22 cellular contexts compared by ENCODE assay signal in genomic region chr1:177944673-177945014, GRCh38. TPM values are rescaled to one million over a fixed set of nuclear protein-coding genes. Genes with fewer than 3 reads are reported as not detected.
DNase-seq lines count a peak whose midpoint lies in the region; ATAC-seq and TF ChIP-seq lines count a peak whose summit lies in the region.
"Had no signal": no experiment of that assay in that cellular context is flagged by ENCODE, and none has a peak within 500 bp of the region (broad histone marks: within the 10 kb centered on the region; RNA-seq: fewer than 3 reads in every experiment).

No MANE protein-coding gene starts in this region.

- H3K27ac Mint-ChIP-seq in GM23338 (no peak overlapping the region), neural progenitor cell (no peak overlapping the region), HFFc6 (no peak overlapping the region)
- H3K27ac Mint-ChIP-seq: CD4-positive, CD25-positive, alpha-beta regulatory T cell had no signal

- H3K4me3 ChIP-seq in GM23338, result no peak overlapping the region
- H3K4me3 ChIP-seq in fibroblast of pulmonary artery (replicated peaks; ENCODE audit: low read depth, low read length), result no peak overlapping the region
- H3K4me3 ChIP-seq in neural progenitor cell, result no peak overlapping the region
- no peak overlapping the region for H3K4me3 ChIP-seq in uterus
- H3K4me3 ChIP-seq: BLaER1, SK-N-MC had no signal

- peaks cover 18% of the 10 kb centered on the region for H3K4me1 Mint-ChIP-seq in GM23338
- peaks cover 29% of the 10 kb centered on the region for H3K4me1 Mint-ChIP-seq in neural progenitor cell
- peaks cover 23% of the 10 kb centered on the region for H3K4me1 Mint-ChIP-seq in HFFc6 (ENCODE audit: low read depth)
- H3K4me1 Mint-ChIP-seq: CD4-positive, CD25-positive, alpha-beta regulatory T cell had no signal

- H3K36me3 Mint-ChIP-seq in GM23338 (ENCODE audit: low read depth) (no peaks in the 10 kb centered on the region), neural progenitor cell (no peaks in the 10 kb centered on the region), HFFc6 (ENCODE audit: low read depth) (no peaks in the 10 kb centered on the region)
- H3K36me3 Mint-ChIP-seq: CD4-positive, CD25-positive, alpha-beta regulatory T cell had no signal

- H3K36me3 ChIP-seq in GM23338 (ENCODE audit: insufficient read depth), result no peaks in the 10 kb centered on the region
- H3K36me3 ChIP-seq in neural progenitor cell, result no peaks in the 10 kb centered on the region
- H3K36me3 ChIP-seq in uterus, result no peaks in the 10 kb centered on the region
- H3K36me3 ChIP-seq: BLaER1 had no signal

- peaks cover 5% of the 10 kb centered on the region; the same call in 1 of the 2 replicates for H3K4me1 ChIP-seq in GM23338 (ENCODE audit: insufficient read depth)
- peaks cover 12% of the 10 kb centered on the region for H3K4me1 ChIP-seq in neural progenitor cell
- peaks cover 0 to 3% of the 10 kb centered on the region in 2 donors for H3K4me1 ChIP-seq in uterus
- H3K4me1 ChIP-seq: BLaER1 had no signal

- H3K9me3 Mint-ChIP-seq in GM23338, result no peaks in the 10 kb centered on the region
- H3K9me3 Mint-ChIP-seq in neural progenitor cell, result no peaks in the 10 kb centered on the region
- H3K9me3 Mint-ChIP-seq in HFFc6, result no peaks in the 10 kb centered on the region

- no peaks in the 10 kb centered on the region for H3K27me3 ChIP-seq in GM23338 (ENCODE audit: insufficient read depth)
- H3K27me3 ChIP-seq in neural progenitor cell, result no peaks in the 10 kb centered on the region
- H3K27me3 ChIP-seq in uterus, result no peaks in the 10 kb centered on the region
- H3K27me3 ChIP-seq: BLaER1 had no signal

- no peak overlapping the region for H3K9ac ChIP-seq in neural progenitor cell
- H3K9ac ChIP-seq: BLaER1 had no signal

- H2AFZ ChIP-seq in GM23338 (peak overlapping the region; percentile 74; the same call in 1 of the 2 replicates), neural progenitor cell (replicated peaks) (no peak overlapping the region)

- no peaks in the 10 kb centered on the region for H3K79me2 ChIP-seq in GM23338 (replicated peaks; ENCODE audit: insufficient read depth)
- no peaks in the 10 kb centered on the region for H3K79me2 ChIP-seq in neural progenitor cell (ENCODE audit: low read depth)

- TF ChIP-seq CTCF in GM23338 (conservative IDR thresholded peaks at IDR 0.05; ENCODE audit: low read depth in 2 of 2) (no peak), fibroblast of pulmonary artery (IDR thresholded peaks at IDR 0.05; ENCODE audit: low read length, missing control alignments) (no peak), neural progenitor cell (IDR thresholded peaks at IDR 0.05) (no peak), uterus (IDR thresholded peaks at IDR 0.05) (no peak), HFFc6 (IDR thresholded peaks at IDR 0.05) (no peak)

- no peak for DNase-seq in GM23338 (ENCODE audit: low spot score)
- DNase-seq in fibroblast of pulmonary artery (ENCODE audit: low read depth), result peak; percentile 60
- no peak for DNase-seq in neural progenitor cell (ENCODE audit: low spot score)
- DNase-seq in uterus, result peak; percentile 80
- no peak for DNase-seq in activated CD4-positive, alpha-beta T cell treated with anti-CD3 and anti-CD28 coated beads for 1 hour
- DNase-seq in stimulated activated naive CD4-positive, alpha-beta T cell (lab: John Stamatoyannopoulos, UW), result no peak
- DNase-seq in HFFc6, result no peak
- DNase-seq: CD4-positive, CD25-positive, alpha-beta regulatory T cell; DMS153; DND-41; Karpas-422; NCI-H1092 treated with DMSO at 0.1 percent for 48 hours; NCI-H1436; NCI-H187; NCI-H2081 treated with DMSO at 0.1 percent for 48 hours; NCI-H524; NCI-H774; SIG-M5 had no signal

- H3K4me3 Mint-ChIP-seq in GM23338 (no peak overlapping the region), neural progenitor cell (no peak overlapping the region), HFFc6 (no peak overlapping the region)
- H3K4me3 Mint-ChIP-seq: CD4-positive, CD25-positive, alpha-beta regulatory T cell had no signal

- 0 out of 2 replicates have a peak, but pooled peaks cover 3% of the 10 kb centered on the region for H3F3A ChIP-seq in GM23338 (replicated peaks; ENCODE audit: low read depth)
- H3F3A ChIP-seq in neural progenitor cell (ENCODE audit: low read depth), result no peaks in the 10 kb centered on the region

- no peak overlapping the region for H3K27ac ChIP-seq in GM23338 (ENCODE audit: low read depth)
- no peak overlapping the region for H3K27ac ChIP-seq in neural progenitor cell
- H3K27ac ChIP-seq in uterus, result peak overlapping the region; percentile 71 to 74
- H3K27ac ChIP-seq: BLaER1, HL-60, SK-N-MC had no signal

- H3K4me2 ChIP-seq in GM23338, result no peak overlapping the region
- H3K4me2 ChIP-seq in neural progenitor cell, result peak overlapping the region; percentile 8
- H3K4me2 ChIP-seq: BLaER1 had no signal

- H3K27me3 Mint-ChIP-seq in GM23338 (ENCODE audit: insufficient read depth, low read depth, poor library complexity) (peaks cover 4% of the 10 kb centered on the region), neural progenitor cell (ENCODE audit: insufficient read depth, low read depth) (peaks cover 2% of the 10 kb centered on the region), HFFc6 (ENCODE audit: insufficient read depth) (peaks cover 3% of the 10 kb centered on the region)
- H3K27me3 Mint-ChIP-seq: CD4-positive, CD25-positive, alpha-beta regulatory T cell had no signal

- H3K9me3 ChIP-seq in neural progenitor cell (ENCODE audit: low read depth) (no peaks in the 10 kb centered on the region), uterus (no peaks in the 10 kb centered on the region)
- H3K9me3 ChIP-seq: BLaER1 had no signal

- TF ChIP-seq POLR2A in uterus (IDR thresholded peaks at IDR 0.05), result no peak

- no peaks in the 10 kb centered on the region for H4K20me1 ChIP-seq in GM23338 (replicated peaks; ENCODE audit: insufficient read depth)
- H4K20me1 ChIP-seq in neural progenitor cell (ENCODE audit: low read depth), result no peaks in the 10 kb centered on the region
- H4K20me1 ChIP-seq: BLaER1 had no signal

- intact Hi-C loops in uterus (cut with DNase I; ENCODE audit: low total_unique reads), result no loop called here

- ATAC-seq in GM23338, result no peak
- ATAC-seq: HCT116 had no signal

- no peaks in the 10 kb centered on the region for H3K9me2 ChIP-seq in GM23338 (ENCODE audit: insufficient read depth)

TF ChIP-seq in GM23338, 12 proteins besides CTCF, POLR2A, EP300 and RAD21:
- TF ChIP-seq JUNB (IDR thresholded peaks at IDR 0.05; ENCODE audit: unreplicated experiment) (no peak), STAT1 (IDR thresholded peaks at IDR 0.05; ENCODE audit: unreplicated experiment) (no peak)

RNA-seq across cellular contexts. Expression of gene SEC16B, which starts 25.2 kb away (rescaled TPM):
- 0.70 and 1.2 TPM in 2 replicates for total RNA-seq in GM23338 (2014; rRNA removed; shearing (Covaris generic))
- 0.29 and 0.75 TPM in 2 replicates for polyA plus RNA-seq in GM23338 (2016; fragmentation: Nextera tagmentation; extraction: Ambion mirVana)
- 0.67 and 0.74 TPM in 2 replicates for total RNA-seq in neural progenitor cell (ENCODE audit: low replicate concordance)
- 10 to 100 TPM in 3 of 4 donors, 1 to 10 TPM in 1; 4.7 to 16.9 (median 11.9) TPM for total RNA-seq in uterus
- total RNA-seq in HFFc6 (2021; fragmentation: NEBNext Ultra II Directional; extraction: Animal tissue kit (Norgen Biotek cat#: 25700)), result 1 to 10 TPM; 1.7 to 3.2 (median 2.0) TPM
- total RNA-seq: CD4-positive, CD25-positive, alpha-beta regulatory T cell had no signal
- polyA plus RNA-seq: CD4-positive, CD25-positive, alpha-beta regulatory T cell had no signal

Comparison
In these comparisons a context has a peak if more than half of its experiments do, and no peak if none do; other contexts are left out.
1. DNase-seq: peak in fibroblast of pulmonary artery (single experiment) and uterus (2 of 2); none in GM23338 (single experiment), neural progenitor cell (single experiment), activated CD4-positive, alpha-beta T cell treated with anti-CD3 and anti-CD28 coated beads for 1 hour (single experiment), stimulated activated naive CD4-positive, alpha-beta T cell (0 of 6) and HFFc6 (single experiment).
2. H3K27ac ChIP-seq: peak in uterus (2 of 2); none in GM23338 (single experiment) and neural progenitor cell (single experiment).